1 cellular context compared by ENCODE assay signal in genomic region chr6:142887534-142887933, GRCh38.
TF ChIP-seq lines count a peak whose summit lies in the region.

No MANE protein-coding gene starts in this region.

TF ChIP-seq in SK-N-SH, 30 proteins besides CTCF, POLR2A, EP300 and RAD21 (continued from another document):
- TF ChIP-seq, protein P1, sequence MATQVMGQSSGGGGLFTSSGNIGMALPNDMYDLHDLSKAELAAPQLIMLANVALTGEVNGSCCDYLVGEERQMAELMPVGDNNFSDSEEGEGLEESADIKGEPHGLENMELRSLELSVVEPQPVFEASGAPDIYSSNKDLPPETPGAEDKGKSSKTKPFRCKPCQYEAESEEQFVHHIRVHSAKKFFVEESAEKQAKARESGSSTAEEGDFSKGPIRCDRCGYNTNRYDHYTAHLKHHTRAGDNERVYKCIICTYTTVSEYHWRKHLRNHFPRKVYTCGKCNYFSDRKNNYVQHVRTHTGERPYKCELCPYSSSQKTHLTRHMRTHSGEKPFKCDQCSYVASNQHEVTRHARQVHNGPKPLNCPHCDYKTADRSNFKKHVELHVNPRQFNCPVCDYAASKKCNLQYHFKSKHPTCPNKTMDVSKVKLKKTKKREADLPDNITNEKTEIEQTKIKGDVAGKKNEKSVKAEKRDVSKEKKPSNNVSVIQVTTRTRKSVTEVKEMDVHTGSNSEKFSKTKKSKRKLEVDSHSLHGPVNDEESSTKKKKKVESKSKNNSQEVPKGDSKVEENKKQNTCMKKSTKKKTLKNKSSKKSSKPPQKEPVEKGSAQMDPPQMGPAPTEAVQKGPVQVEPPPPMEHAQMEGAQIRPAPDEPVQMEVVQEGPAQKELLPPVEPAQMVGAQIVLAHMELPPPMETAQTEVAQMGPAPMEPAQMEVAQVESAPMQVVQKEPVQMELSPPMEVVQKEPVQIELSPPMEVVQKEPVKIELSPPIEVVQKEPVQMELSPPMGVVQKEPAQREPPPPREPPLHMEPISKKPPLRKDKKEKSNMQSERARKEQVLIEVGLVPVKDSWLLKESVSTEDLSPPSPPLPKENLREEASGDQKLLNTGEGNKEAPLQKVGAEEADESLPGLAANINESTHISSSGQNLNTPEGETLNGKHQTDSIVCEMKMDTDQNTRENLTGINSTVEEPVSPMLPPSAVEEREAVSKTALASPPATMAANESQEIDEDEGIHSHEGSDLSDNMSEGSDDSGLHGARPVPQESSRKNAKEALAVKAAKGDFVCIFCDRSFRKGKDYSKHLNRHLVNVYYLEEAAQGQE (IDR thresholded peaks at IDR 0.05; ENCODE audit: low read depth, low read length) = no peak
- TF ChIP-seq FOXJ3 (CRISPR knock-in tag; IDR thresholded peaks at IDR 0.05) (no peak), POLR2AphosphoS5 (IDR thresholded peaks at IDR 0.05; ENCODE audit: low read depth, low read length) (no peak), SMC3 (IDR thresholded peaks at IDR 0.05; ENCODE audit: low read depth, low read length) (no peak)
